2 cellular contexts compared by ENCODE assay signal in genomic region chr10:78605800-78606350, GRCh38.
TF ChIP-seq lines count a peak whose summit lies in the region.

No MANE protein-coding gene starts in this region.

TF ChIP-seq in HCT116, 20 proteins besides CTCF, POLR2A, EP300 and RAD21 (continued from another document):
- TF ChIP-seq ZBTB33 (IDR thresholded peaks at IDR 0.05; ENCODE audit: extremely low read depth, insufficient replicate concordance, low read length), result no peak
- TF ChIP-seq, protein P1, sequence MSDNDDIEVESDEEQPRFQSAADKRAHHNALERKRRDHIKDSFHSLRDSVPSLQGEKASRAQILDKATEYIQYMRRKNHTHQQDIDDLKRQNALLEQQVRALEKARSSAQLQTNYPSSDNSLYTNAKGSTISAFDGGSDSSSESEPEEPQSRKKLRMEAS (IDR thresholded peaks at IDR 0.05), result 0 out of 2 replicates have a peak, but pooled peaks have one; percentile 27
- TF ChIP-seq FOSL1 (IDR thresholded peaks at IDR 0.05; ENCODE audit: low read depth), result no peak
- TF ChIP-seq SRF (IDR thresholded peaks at IDR 0.05; ENCODE audit: low read depth), result no peak
- TF ChIP-seq CEBPB (IDR thresholded peaks at IDR 0.05; ENCODE audit: low read depth), result no peak
- no peak for TF ChIP-seq ZFX (IDR thresholded peaks at IDR 0.05)
- TF ChIP-seq SP1 (IDR thresholded peaks at IDR 0.05; ENCODE audit: low read depth), result no peak
- no peak for TF ChIP-seq EGR1 (IDR thresholded peaks at IDR 0.05; ENCODE audit: low read depth)

TF ChIP-seq in GM23338, 12 proteins besides CTCF, POLR2A, EP300 and RAD21 (continued from another document):
- TF ChIP-seq STAT1 (IDR thresholded peaks at IDR 0.05; ENCODE audit: unreplicated experiment) (no peak), EZH2phosphoT487 (IDR thresholded peaks at IDR 0.05; ENCODE audit: unreplicated experiment) (no peak), CREB1 (CRISPR knock-in tag; IDR thresholded peaks at IDR 0.05; ENCODE audit: low read depth) (no peak), POLR2AphosphoS5 (IDR thresholded peaks at IDR 0.05; ENCODE audit: low read depth) (no peak), REST (IDR thresholded peaks at IDR 0.05; ENCODE audit: unreplicated experiment) (no peak), NANOG (IDR thresholded peaks at IDR 0.05; ENCODE audit: borderline replicate concordance) (no peak), ZNF114 (CRISPR knock-in tag; IDR thresholded peaks at IDR 0.05) (no peak)
- TF ChIP-seq, protein P2, sequence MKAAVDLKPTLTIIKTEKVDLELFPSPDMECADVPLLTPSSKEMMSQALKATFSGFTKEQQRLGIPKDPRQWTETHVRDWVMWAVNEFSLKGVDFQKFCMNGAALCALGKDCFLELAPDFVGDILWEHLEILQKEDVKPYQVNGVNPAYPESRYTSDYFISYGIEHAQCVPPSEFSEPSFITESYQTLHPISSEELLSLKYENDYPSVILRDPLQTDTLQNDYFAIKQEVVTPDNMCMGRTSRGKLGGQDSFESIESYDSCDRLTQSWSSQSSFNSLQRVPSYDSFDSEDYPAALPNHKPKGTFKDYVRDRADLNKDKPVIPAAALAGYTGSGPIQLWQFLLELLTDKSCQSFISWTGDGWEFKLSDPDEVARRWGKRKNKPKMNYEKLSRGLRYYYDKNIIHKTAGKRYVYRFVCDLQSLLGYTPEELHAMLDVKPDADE (IDR thresholded peaks at IDR 0.05), result no peak
